Comparison of ENCODE assay signal across 8 cellular contexts in genomic region chrX:101550362-101550761, GRCh38. TPM values are rescaled to one million over a fixed set of nuclear protein-coding genes. Genes with fewer than 3 reads are reported as not detected.
A peak's percentile ranks its signal among the peaks of the same experiment; 100 is the strongest.
DNase-seq lines count a peak whose midpoint lies in the region; ATAC-seq and TF ChIP-seq lines count a peak whose summit lies in the region.

Gene ARMCX1, plus strand, starts transcription at chrX:101550547. Its CDS starts 2,384 bp downstream, at chrX:101552931.

- peaks cover 14% of the 10 kb centered on the region for H3K9me3 Mint-ChIP-seq in progenitor cell of endocrine pancreas (ENCODE audit: low read depth)

- no peaks in the 10 kb centered on the region for H3K9me3 ChIP-seq in mammary epithelial cell (replicated peaks; ENCODE audit: insufficient read depth, low read length)

- in situ Hi-C loops in mammary epithelial cell (cut with MboI; ENCODE audit: low sequenced_read_pairs in 2 of 2): no loop called here

- no peaks in the 10 kb centered on the region for H3K27me3 Mint-ChIP-seq in progenitor cell of endocrine pancreas

- H3K27me3 ChIP-seq in mammary epithelial cell (ENCODE audit: insufficient read depth, low read length): no peaks in the 10 kb centered on the region

- no peaks in the 10 kb centered on the region for H3K36me3 ChIP-seq in mammary epithelial cell (ENCODE audit: insufficient read depth, low read length)

- H3K79me2 ChIP-seq in mammary epithelial cell (ENCODE audit: insufficient read depth, low read length): no peaks in the 10 kb centered on the region

- no peaks in the 10 kb centered on the region for H4K20me1 ChIP-seq in mammary epithelial cell (ENCODE audit: insufficient read depth, low read length)

- peak within 1 kb of the TSS; percentile 41 for H3K27ac ChIP-seq in mammary epithelial cell (ENCODE audit: insufficient read depth, low read depth, low read length)

- H3K36me3 Mint-ChIP-seq in progenitor cell of endocrine pancreas (ENCODE audit: insufficient read depth): peaks cover 7% of the 10 kb centered on the region

- peak; percentile 27 for DNase-seq in activated T-cell treated with anti-CD3 and anti-CD28 coated beads for 48 hours (ENCODE audit: low read depth)
- DNase-seq in activated T-cell treated with anti-CD3 and anti-CD28 coated beads, Interleukin-2, amount 50 U/mL, for 1 hour: no peak
- DNase-seq in OCI-M1 (lab: John Stamatoyannopoulos, UW): peak; percentile 55
- peak; percentile 41 for DNase-seq in mammary epithelial cell
- peak; percentile 25 for DNase-seq in iPS DF 19.7 (ENCODE audit: low read depth, low spot score)
- no peak for DNase-seq in progenitor cell of endocrine pancreas (ENCODE audit: low spot score, unreplicated experiment)
- no peak for DNase-seq in NCI-H187 treated with DMSO at 0.1 percent for 48 hours (lab: John Stamatoyannopoulos, UW)

- H3K4me3 Mint-ChIP-seq in progenitor cell of endocrine pancreas (ENCODE audit: low read depth): peak within 1 kb of the TSS; percentile 86

- CTCF ChIA-PET in mammary epithelial cell (lab: Charles Lee; ENCODE audit: low non-redundant PET): no interaction called here

- dilution Hi-C loops in mammary epithelial cell (cut with HindIII; ENCODE audit: low sequenced_read_pairs): no loop called here

- H2AFZ ChIP-seq in mammary epithelial cell (ENCODE audit: low read depth, low read length): peak within 1 kb of the TSS; percentile 87

- peak within 1 kb of the TSS; percentile 96 for H3K27ac Mint-ChIP-seq in progenitor cell of endocrine pancreas

- no peak for ATAC-seq in HG03520 (IDR thresholded peaks at IDR 0.05; ENCODE audit: unreplicated experiment)

- peak within 1 kb of the TSS; percentile 45 for H3K9ac ChIP-seq in mammary epithelial cell (ENCODE audit: insufficient read depth, low read length)

- TF ChIP-seq CTCF in mammary epithelial cell (conservative IDR thresholded peaks at IDR 0.05 in 1 of 2, IDR thresholded peaks at IDR 0.05 in 1 of 2; ENCODE audit: extremely low read depth in 1 of 2, insufficient read depth in 1 of 2, low read depth in 1 of 2, low read length in 2 of 2): no peak
- no peak for TF ChIP-seq CTCF in progenitor cell of endocrine pancreas (IDR thresholded peaks at IDR 0.05; ENCODE audit: unreplicated experiment)

- intact Hi-C loops in mammary epithelial cell (cut with micrococcal nuclease): loop anchor here (5.0 kb wide), 1 partner anchor 133 kb away; no protein-coding TSS in a partner anchor

- peak within 1 kb of the TSS; percentile 46 to 59 (median 56) for H3K4me3 ChIP-seq in mammary epithelial cell (replicated peaks in 1 of 3; ENCODE audit: insufficient read depth in 1 of 3, low read depth in 2 of 3, low read length in 3 of 3)

- no TSS peak for BruUV-seq in mammary epithelial cell (replicated peaks; lab: Mats Ljungman, UMichigan)

- 55% methylated on average over 6 of the region's 20 CpGs for WGBS in mammary epithelial cell (ENCODE audit: low coverage, missing lambda C conversion rate)

- peak within 1 kb of the TSS; percentile 79 for H3K4me2 ChIP-seq in mammary epithelial cell (ENCODE audit: insufficient read depth, low read depth, low read length)

- peaks cover 4% of the 10 kb centered on the region for H3K4me1 Mint-ChIP-seq in progenitor cell of endocrine pancreas (ENCODE audit: low read depth)

- no peaks in the 10 kb centered on the region for H3K4me1 ChIP-seq in mammary epithelial cell (ENCODE audit: insufficient read depth, low read length)

RNA-seq across cellular contexts. Expression of gene ARMCX1, which starts in this region (rescaled TPM):
- total RNA-seq in mammary epithelial cell: 10 to 100 TPM; 13.8 to 22.0 TPM
- polyA plus RNA-seq in mammary epithelial cell: 8.8 TPM
- 7.9 TPM for polyA minus RNA-seq in mammary epithelial cell
- total RNA-seq in progenitor cell of endocrine pancreas: 29.6 and 31.6 TPM in 2 replicates

Comparison
In these comparisons a context has a peak if more than half of its experiments do, and no peak if none do; other contexts are left out.
1. DNase-seq: peak in activated T-cell treated with anti-CD3 and anti-CD28 coated beads for 48 hours (single experiment), OCI-M1 (single experiment), mammary epithelial cell (single experiment) and iPS DF 19.7 (single experiment); none in activated T-cell treated with anti-CD3 and anti-CD28 coated beads, Interleukin-2, amount 50 U/mL, for 1 hour (single experiment), progenitor cell of endocrine pancreas (single experiment) and NCI-H187 treated with DMSO at 0.1 percent for 48 hours (single experiment).